ENCODE assay signal across 9 cellular contexts in genomic region chr11:102746746-102747578, GRCh38. TPM values are rescaled to one million over a fixed set of nuclear protein-coding genes. Genes with fewer than 3 reads are reported as not detected.
"Had no signal": no experiment of that assay in that cellular context is flagged by ENCODE, and none has a peak within 500 bp of the region (broad histone marks: within the 10 kb centered on the region; RNA-seq: fewer than 3 reads in every experiment).

No MANE protein-coding gene starts in this region.

RNA-seq across cellular contexts. Expression of gene MMP8, which starts 22.2 kb away (rescaled TPM):
- total RNA-seq: activated B cell treated with CpG ODN at 0.5 μM for 24 hours; activated CD4-positive, alpha-beta T cell treated with anti-CD3 and anti-CD28 coated beads, Interleukin-2, amount 10 ng/mL, durations not matched to agents 24 days and 14 days; ascending aorta; left ventricle myocardium inferior; natural killer cell treated with Interleukin-12 subunit alpha and Interleukin-12 subunit beta and Interleukin-15 and Interleukin-18, amount 100 ng/mL, for 72 hours; ovary; T-helper 1 cell treated with Interleukin-12 subunit alpha and Interleukin-12 subunit beta and Interleukin-4 antibody, amounts not matched to agents 30 ng/mL and 1 ng/mL, for 36 hours had no signal

RNA-seq across cellular contexts. Expression of gene MMP10, which starts 33.5 kb away (rescaled TPM):
- total RNA-seq: activated B cell treated with CpG ODN at 0.5 μM for 24 hours; activated CD4-positive, alpha-beta T cell treated with anti-CD3 and anti-CD28 coated beads, Interleukin-2, amount 10 ng/mL, durations not matched to agents 24 days and 14 days; ascending aorta; cardiac septum; left ventricle myocardium inferior; natural killer cell treated with Interleukin-12 subunit alpha and Interleukin-12 subunit beta and Interleukin-15 and Interleukin-18, amount 100 ng/mL, for 72 hours; T-helper 1 cell treated with Interleukin-12 subunit alpha and Interleukin-12 subunit beta and Interleukin-4 antibody, amounts not matched to agents 30 ng/mL and 1 ng/mL, for 36 hours had no signal

RNA-seq across cellular contexts. Expression of gene MMP27, which starts 41.4 kb away (rescaled TPM):
- total RNA-seq: activated B cell treated with CpG ODN at 0.5 μM for 24 hours; activated CD4-positive, alpha-beta T cell treated with anti-CD3 and anti-CD28 coated beads, Interleukin-2, amount 10 ng/mL, durations not matched to agents 24 days and 14 days; ascending aorta; cardiac septum; left ventricle myocardium inferior; natural killer cell treated with Interleukin-12 subunit alpha and Interleukin-12 subunit beta and Interleukin-15 and Interleukin-18, amount 100 ng/mL, for 72 hours; ovary; T-helper 1 cell treated with Interleukin-12 subunit alpha and Interleukin-12 subunit beta and Interleukin-4 antibody, amounts not matched to agents 30 ng/mL and 1 ng/mL, for 36 hours had no signal
- polyA plus RNA-seq: keratinocyte had no signal

RNA-seq across cellular contexts. Expression of gene MMP1, which starts 51.0 kb away (rescaled TPM):
- total RNA-seq: activated B cell treated with CpG ODN at 0.5 μM for 24 hours; activated CD4-positive, alpha-beta T cell treated with anti-CD3 and anti-CD28 coated beads, Interleukin-2, amount 10 ng/mL, durations not matched to agents 24 days and 14 days; ascending aorta; left ventricle myocardium inferior; natural killer cell treated with Interleukin-12 subunit alpha and Interleukin-12 subunit beta and Interleukin-15 and Interleukin-18, amount 100 ng/mL, for 72 hours; T-helper 1 cell treated with Interleukin-12 subunit alpha and Interleukin-12 subunit beta and Interleukin-4 antibody, amounts not matched to agents 30 ng/mL and 1 ng/mL, for 36 hours had no signal
